In the genomic region with DNA sequence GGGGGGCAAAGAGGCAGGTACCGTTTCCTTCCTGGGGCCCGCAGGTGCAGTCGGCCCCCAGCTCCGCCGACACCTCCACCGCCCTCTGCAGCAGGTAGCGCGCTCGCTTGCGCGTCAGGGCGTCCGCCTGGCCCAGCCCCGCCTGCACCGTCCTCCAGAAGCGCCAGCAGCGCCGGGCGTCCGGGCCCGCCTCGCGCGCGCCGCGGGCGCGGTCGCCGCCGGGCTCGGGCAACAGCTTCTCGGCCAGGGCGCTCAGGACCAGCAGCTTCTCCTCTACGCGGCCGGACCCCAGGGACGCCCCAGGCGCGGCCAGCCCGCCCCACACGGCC, we compare ENCODE assay signal across 8 cellular contexts. TPM values are rescaled to one million over a fixed set of nuclear protein-coding genes. Genes with fewer than 3 reads are reported as not detected.
A peak's percentile ranks its signal among the peaks of the same experiment; 100 is the strongest.
DNase-seq lines count a peak whose midpoint lies in the region; ATAC-seq, FAIRE-seq and TF ChIP-seq lines count a peak whose summit lies in the region.

No MANE protein-coding gene starts in this region.

- H3K36me3 Mint-ChIP-seq in IgD-negative memory B cell: peaks cover 7% of the 10 kb centered on the region
- H3K36me3 Mint-ChIP-seq in astrocyte (ENCODE audit: low read depth, unreplicated experiment): no peaks in the 10 kb centered on the region

- H3K27me3 Mint-ChIP-seq in IgD-negative memory B cell (peaks cover 4% of the 10 kb centered on the region), astrocyte (ENCODE audit: low read depth, unreplicated experiment) (peaks cover 8% of the 10 kb centered on the region)

- ATAC-seq in GM21619 (IDR thresholded peaks at IDR 0.05; ENCODE audit: unreplicated experiment): peak; percentile 54

- H3K27ac Mint-ChIP-seq in IgD-negative memory B cell (peak overlapping the region in 2 of 3 donors; percentile 90 to 94), astrocyte (ENCODE audit: unreplicated experiment) (no peak overlapping the region)

- no peak for FAIRE-seq in astrocyte (lab: Jason Lieb, UNC)

- H3K4me1 Mint-ChIP-seq in IgD-negative memory B cell (peaks cover 30 to 40% (median 31%) of the 10 kb centered on the region in 3 donors), astrocyte (ENCODE audit: low read depth, unreplicated experiment) (peaks cover 8% of the 10 kb centered on the region)

- peak overlapping the region; percentile 84 for H3K4me3 ChIP-seq in astrocyte (ENCODE audit: insufficient read depth, low read depth, low read length)

- peak overlapping the region; percentile 80 for H3K9ac ChIP-seq in astrocyte (ENCODE audit: low read length)

- no peak for TF ChIP-seq CTCF in astrocyte (IDR thresholded peaks at IDR 0.05; ENCODE audit: insufficient read depth, low read depth, low read length)

- peaks cover 26% of the 10 kb centered on the region for H3K79me2 ChIP-seq in astrocyte (ENCODE audit: insufficient read depth, low read length)

- H3K9me3 Mint-ChIP-seq in IgD-negative memory B cell (no peaks in the 10 kb centered on the region), astrocyte (ENCODE audit: unreplicated experiment) (no peaks in the 10 kb centered on the region)

- H2AFZ ChIP-seq in astrocyte (ENCODE audit: low read depth, low read length): peak overlapping the region; percentile 88

- DNase-seq in GM03348 (ENCODE audit: low spot score) (peak; percentile 79), SW480 (ENCODE audit: low spot score) (peak; percentile 75), astrocyte (ENCODE audit: low read depth) (peak; percentile 32), iPS-NIHi11 (ENCODE audit: low spot score) (peak; percentile 82), CD1c-positive myeloid dendritic cell (ENCODE audit: extremely low spot score) (no peak)
- peak; percentile 45 to 62 (median 50) for DNase-seq in stimulated activated CD4-positive, alpha-beta T cell treated with anti-CD3 and anti-CD28 coated beads, Interleukin-12 subunit alpha, Interleukin-12 subunit beta, amount 100 ng/mL, for 48 hours (ENCODE audit: low read depth in 2 of 3, low spot score in 1 of 3)

- H3K4me3 Mint-ChIP-seq in IgD-negative memory B cell (peak overlapping the region; percentile 83 to 96 (median 94)), astrocyte (ENCODE audit: unreplicated experiment) (peak overlapping the region; percentile 92)

- no peaks in the 10 kb centered on the region for H3K27me3 ChIP-seq in astrocyte (ENCODE audit: insufficient read depth, low read length)

- peak overlapping the region; percentile 53 for H3K27ac ChIP-seq in astrocyte (ENCODE audit: low read depth, low read length)

- H3K36me3 ChIP-seq in astrocyte (ENCODE audit: insufficient read depth, low read length): no peaks in the 10 kb centered on the region

- no peaks in the 10 kb centered on the region for H3K9me3 ChIP-seq in astrocyte (ENCODE audit: insufficient read depth, low read depth, low read length)

- peaks cover 22% of the 10 kb centered on the region for H4K20me1 ChIP-seq in astrocyte (ENCODE audit: insufficient read depth, low read length)

- H3K4me1 ChIP-seq in astrocyte (ENCODE audit: insufficient read depth, low read length): peaks cover 5% of the 10 kb centered on the region

- peak overlapping the region; percentile 99 for H3K4me2 ChIP-seq in astrocyte (ENCODE audit: low read length)

RNA-seq across cellular contexts. Expression of a gene that starts 0.9 kb away (rescaled TPM):
- 7.9 TPM for polyA plus RNA-seq in IgD-negative memory B cell
- 15.9 and 17.8 TPM in 2 replicates for total RNA-seq in astrocyte
